In genomic region chr2:43636616-43637015, GRCh38 we compare ENCODE assay signal across 8 cellular contexts. TPM values are rescaled to one million over a fixed set of nuclear protein-coding genes. Genes with fewer than 3 reads are reported as not detected.
DNase-seq lines count a peak whose midpoint lies in the region; ATAC-seq and TF ChIP-seq lines count a peak whose summit lies in the region.

No MANE protein-coding gene starts in this region.

- H3K36me3 ChIP-seq in PC-3 (ENCODE audit: low read depth, low read length) (no peaks in the 10 kb centered on the region), duodenal mucosa (ENCODE audit: control insufficient read depth in 1 of 2, insufficient read depth in 2 of 2, low read length in 2 of 2) (no peaks in the 10 kb centered on the region), neuron (ENCODE audit: insufficient read depth, low read length) (no peaks in the 10 kb centered on the region)

- H4K20me1 ChIP-seq in PC-3 (ENCODE audit: low read length) = no peaks in the 10 kb centered on the region

- H3K4me2 ChIP-seq in PC-3 (ENCODE audit: low read length) = peak overlapping the region; percentile 91

- DNase-seq in GM10248 (ENCODE audit: extremely low spot score) = peak; percentile 10
- DNase-seq in PC-3 = no peak
- DNase-seq in NCI-H1092 treated with DMSO at 0.1 percent for 48 hours (lab: John Stamatoyannopoulos, UW) = no peak

- H3K9ac ChIP-seq in PC-3 (ENCODE audit: low read length) (no peak overlapping the region), duodenal mucosa (ENCODE audit: low read depth in 1 of 2, low read length in 2 of 2) (no peak overlapping the region)

- H3K4me1 ChIP-seq in PC-3 (ENCODE audit: insufficient read depth, low read length) (peaks cover 22% of the 10 kb centered on the region), duodenal mucosa (ENCODE audit: control insufficient read depth in 1 of 2, insufficient read depth in 2 of 2, low read length in 2 of 2) (peaks cover 0 to 8% of the 10 kb centered on the region in 2 donors), neuron (ENCODE audit: insufficient read depth, low read length) (no peaks in the 10 kb centered on the region)

- no peaks in the 10 kb centered on the region for H3K9me2 ChIP-seq in PC-3 (replicated peaks; ENCODE audit: low read length)

- ATAC-seq in PC-3 = no peak
- ATAC-seq in HG02763 (IDR thresholded peaks at IDR 0.05; ENCODE audit: unreplicated experiment) = no peak
- no peak for ATAC-seq in HG02610 (IDR thresholded peaks at IDR 0.05; ENCODE audit: unreplicated experiment)
- no peak for ATAC-seq in GM21390 (IDR thresholded peaks at IDR 0.05; ENCODE audit: unreplicated experiment)

- POLR2A ChIA-PET in GM10248 (lab: Yijun Ruan, JAX) = no interaction called here
- POLR2A ChIA-PET in PC-3 (lab: Charles Lee; ENCODE audit: unreplicated experiment) = no interaction called here

- no peaks in the 10 kb centered on the region for H3K79me2 ChIP-seq in PC-3 (ENCODE audit: low read length)

- intact Hi-C loops in PC-3 (cut with micrococcal nuclease) = loop anchor here (5.0 kb wide), 2 partner anchors 36 to 136 kb away; partner anchors contain the start of gene DYNC2LI1

- CTCF ChIA-PET in GM10248 (lab: Yijun Ruan, JAX) (interaction anchor here (0.9 to 1.4 kb wide), 2 partner anchors 25 to 28 kb away, joined by 3 read pairs; no protein-coding TSS in a partner anchor), PC-3 (lab: Charles Lee) (no interaction called here)

- no peak overlapping the region for H3K27ac ChIP-seq in PC-3 (ENCODE audit: low read length)
- no peak overlapping the region for H3K27ac ChIP-seq in duodenal mucosa (ENCODE audit: low read depth, low read length)

- H3K9me3 ChIP-seq in PC-3 (ENCODE audit: low read length) (no peaks in the 10 kb centered on the region), duodenal mucosa (ENCODE audit: control insufficient read depth in 1 of 2, low read length in 2 of 2) (peaks cover 0 to 2% of the 10 kb centered on the region in 2 donors), neuron (ENCODE audit: low read length) (peaks cover 7% of the 10 kb centered on the region)

- no peak for TF ChIP-seq CTCF in GM10248 (IDR thresholded peaks at IDR 0.05; ENCODE audit: control extremely low read depth, extremely low read depth, low read depth, missing control alignments)
- no peak for TF ChIP-seq CTCF in PC-3 (conservative IDR thresholded peaks at IDR 0.05; ENCODE audit: low read depth, low read length)

- peak overlapping the region; percentile 93 for H2AFZ ChIP-seq in PC-3 (ENCODE audit: low read length)
- H2AFZ ChIP-seq in neuron (ENCODE audit: low read depth, low read length) = no peak overlapping the region

- BruUV-seq in PC-3 (replicated peaks; lab: Mats Ljungman, UMichigan) = TSS peak; percentile 84

- no peaks in the 10 kb centered on the region for H3F3A ChIP-seq in PC-3 (ENCODE audit: low read length, unreplicated experiment)

- no peaks in the 10 kb centered on the region for H3K27me3 ChIP-seq in PC-3 (ENCODE audit: low read length)
- peaks cover 14 to 16% of the 10 kb centered on the region in 2 donors for H3K27me3 ChIP-seq in duodenal mucosa (ENCODE audit: control insufficient read depth in 1 of 2, insufficient read depth in 2 of 2, low read length in 2 of 2)
- peaks cover 26% of the 10 kb centered on the region for H3K27me3 ChIP-seq in neuron (ENCODE audit: insufficient read depth, low read length)

- H3K4me3 ChIP-seq in PC-3 (ENCODE audit: low read length) (peak overlapping the region; percentile 76), duodenal mucosa (ENCODE audit: low read depth in 1 of 2, low read length in 2 of 2) (peak overlapping the region; percentile 60 to 85), neuron (ENCODE audit: low read length) (peak overlapping the region; percentile 48)

RNA-seq across cellular contexts. Expression of gene PLEKHH2, which starts 0.4 kb away (rescaled TPM):
- total RNA-seq in PC-3 (2014; rRNA removed) = 1.9 and 2.7 TPM in 2 replicates

RNA-seq across cellular contexts. Expression of gene C1GALT1C1L, which starts 39.6 kb away (rescaled TPM):
- total RNA-seq in PC-3 (2014; rRNA removed) = not detected in 2 replicates

RNA-seq across cellular contexts. Expression of gene THADA, which starts 40.8 kb away (rescaled TPM):
- total RNA-seq in PC-3 (2014; rRNA removed) = 33.6 and 43.1 TPM in 2 replicates
